Comparison of ENCODE assay signal across 1 cellular context in the genomic region with DNA sequence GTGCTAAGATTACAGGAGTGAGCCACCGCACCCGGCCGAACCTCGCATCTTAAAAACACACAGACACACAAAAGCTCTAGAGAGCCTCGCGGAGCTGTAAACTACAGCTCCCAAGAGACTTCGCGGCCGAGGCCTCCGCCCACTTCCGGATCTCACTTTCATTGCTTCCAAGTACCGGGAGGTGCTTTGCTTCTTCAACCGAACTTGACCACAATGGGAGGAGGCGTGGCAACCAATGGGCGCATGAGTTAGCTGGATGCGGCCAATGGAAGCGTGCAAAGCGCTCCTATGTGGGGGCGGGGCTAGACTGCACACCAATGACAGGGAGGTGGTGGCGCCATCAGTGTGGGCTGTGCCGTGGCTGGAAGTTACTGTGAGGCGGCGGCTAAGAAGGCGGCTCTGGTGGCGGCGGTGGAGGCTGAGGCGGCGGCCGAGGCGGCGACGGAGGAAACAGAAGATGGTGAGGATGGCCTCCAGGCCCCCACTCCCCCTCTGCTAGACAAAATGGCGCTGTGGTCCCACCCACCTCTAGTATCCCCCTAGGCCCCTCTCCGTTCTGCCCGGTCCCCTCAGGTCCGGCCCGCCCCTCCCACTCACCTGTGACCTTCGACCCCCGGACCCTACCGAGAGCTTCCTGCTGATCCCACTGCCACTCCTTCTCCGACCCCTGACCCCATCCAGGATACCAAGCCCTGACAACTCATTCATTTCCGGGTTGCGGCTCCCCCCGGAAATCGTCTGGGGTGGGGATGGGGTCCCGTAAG.
TF ChIP-seq lines count a peak whose summit lies in the region.

A gene (plus strand): TSS at position 366 of the 764 bp plus-strand sequence. CDS start 92 bp downstream, at position 458.

TF ChIP-seq in GM12878, 131 proteins besides CTCF, POLR2A, EP300 and RAD21 (continued from another document and continues in another):
- TF ChIP-seq, protein P1, sequence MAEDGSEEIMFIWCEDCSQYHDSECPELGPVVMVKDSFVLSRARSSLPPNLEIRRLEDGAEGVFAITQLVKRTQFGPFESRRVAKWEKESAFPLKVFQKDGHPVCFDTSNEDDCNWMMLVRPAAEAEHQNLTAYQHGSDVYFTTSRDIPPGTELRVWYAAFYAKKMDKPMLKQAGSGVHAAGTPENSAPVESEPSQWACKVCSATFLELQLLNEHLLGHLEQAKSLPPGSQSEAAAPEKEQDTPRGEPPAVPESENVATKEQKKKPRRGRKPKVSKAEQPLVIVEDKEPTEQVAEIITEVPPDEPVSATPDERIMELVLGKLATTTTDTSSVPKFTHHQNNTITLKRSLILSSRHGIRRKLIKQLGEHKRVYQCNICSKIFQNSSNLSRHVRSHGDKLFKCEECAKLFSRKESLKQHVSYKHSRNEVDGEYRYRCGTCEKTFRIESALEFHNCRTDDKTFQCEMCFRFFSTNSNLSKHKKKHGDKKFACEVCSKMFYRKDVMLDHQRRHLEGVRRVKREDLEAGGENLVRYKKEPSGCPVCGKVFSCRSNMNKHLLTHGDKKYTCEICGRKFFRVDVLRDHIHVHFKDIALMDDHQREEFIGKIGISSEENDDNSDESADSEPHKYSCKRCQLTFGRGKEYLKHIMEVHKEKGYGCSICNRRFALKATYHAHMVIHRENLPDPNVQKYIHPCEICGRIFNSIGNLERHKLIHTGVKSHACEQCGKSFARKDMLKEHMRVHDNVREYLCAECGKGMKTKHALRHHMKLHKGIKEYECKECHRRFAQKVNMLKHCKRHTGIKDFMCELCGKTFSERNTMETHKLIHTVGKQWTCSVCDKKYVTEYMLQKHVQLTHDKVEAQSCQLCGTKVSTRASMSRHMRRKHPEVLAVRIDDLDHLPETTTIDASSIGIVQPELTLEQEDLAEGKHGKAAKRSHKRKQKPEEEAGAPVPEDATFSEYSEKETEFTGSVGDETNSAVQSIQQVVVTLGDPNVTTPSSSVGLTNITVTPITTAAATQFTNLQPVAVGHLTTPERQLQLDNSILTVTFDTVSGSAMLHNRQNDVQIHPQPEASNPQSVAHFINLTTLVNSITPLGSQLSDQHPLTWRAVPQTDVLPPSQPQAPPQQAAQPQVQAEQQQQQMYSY (CRISPR knock-in tag; IDR thresholded peaks at IDR 0.05), result no peak
- TF ChIP-seq, protein P2, sequence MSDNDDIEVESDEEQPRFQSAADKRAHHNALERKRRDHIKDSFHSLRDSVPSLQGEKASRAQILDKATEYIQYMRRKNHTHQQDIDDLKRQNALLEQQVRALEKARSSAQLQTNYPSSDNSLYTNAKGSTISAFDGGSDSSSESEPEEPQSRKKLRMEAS (IDR thresholded peaks at IDR 0.05; ENCODE audit: low read depth, low read length), result no peak
- TF ChIP-seq CBX5 (IDR thresholded peaks at IDR 0.05; ENCODE audit: low read depth), result no peak
- no peak for TF ChIP-seq STAT3 (IDR thresholded peaks at IDR 0.05; ENCODE audit: low read depth, low read length)
- TF ChIP-seq POLR2AphosphoS5 (IDR thresholded peaks at IDR 0.05; ENCODE audit: low read length), result peak; percentile 81
- TF ChIP-seq FOXK2 (IDR thresholded peaks at IDR 0.05), result no peak
- TF ChIP-seq BMI1 (IDR thresholded peaks at IDR 0.05; ENCODE audit: borderline replicate concordance), result no peak
- peak; percentile 55; the same call in 1 of the 2 replicates for TF ChIP-seq TARDBP (IDR thresholded peaks at IDR 0.05; ENCODE audit: borderline replicate concordance)
- no peak for TF ChIP-seq TBL1XR1 (IDR thresholded peaks at IDR 0.05; ENCODE audit: low read depth, low read length)
- TF ChIP-seq, protein P3, sequence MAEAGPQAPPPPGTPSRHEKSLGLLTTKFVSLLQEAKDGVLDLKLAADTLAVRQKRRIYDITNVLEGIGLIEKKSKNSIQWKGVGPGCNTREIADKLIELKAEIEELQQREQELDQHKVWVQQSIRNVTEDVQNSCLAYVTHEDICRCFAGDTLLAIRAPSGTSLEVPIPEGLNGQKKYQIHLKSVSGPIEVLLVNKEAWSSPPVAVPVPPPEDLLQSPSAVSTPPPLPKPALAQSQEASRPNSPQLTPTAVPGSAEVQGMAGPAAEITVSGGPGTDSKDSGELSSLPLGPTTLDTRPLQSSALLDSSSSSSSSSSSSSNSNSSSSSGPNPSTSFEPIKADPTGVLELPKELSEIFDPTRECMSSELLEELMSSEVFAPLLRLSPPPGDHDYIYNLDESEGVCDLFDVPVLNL (IDR thresholded peaks at IDR 0.05; ENCODE audit: low read depth, low read length), result no peak
- peak; percentile 41 for TF ChIP-seq MYC (IDR thresholded peaks at IDR 0.05; ENCODE audit: insufficient read depth, insufficient read length, insufficient replicate concordance, low read length, severe bottlenecking)
- TF ChIP-seq, protein P4, sequence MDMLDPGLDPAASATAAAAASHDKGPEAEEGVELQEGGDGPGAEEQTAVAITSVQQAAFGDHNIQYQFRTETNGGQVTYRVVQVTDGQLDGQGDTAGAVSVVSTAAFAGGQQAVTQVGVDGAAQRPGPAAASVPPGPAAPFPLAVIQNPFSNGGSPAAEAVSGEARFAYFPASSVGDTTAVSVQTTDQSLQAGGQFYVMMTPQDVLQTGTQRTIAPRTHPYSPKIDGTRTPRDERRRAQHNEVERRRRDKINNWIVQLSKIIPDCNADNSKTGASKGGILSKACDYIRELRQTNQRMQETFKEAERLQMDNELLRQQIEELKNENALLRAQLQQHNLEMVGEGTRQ (IDR thresholded peaks at IDR 0.05; ENCODE audit: borderline replicate concordance, low read depth, low read length), result no peak
- no peak for TF ChIP-seq POLR2AphosphoS2 (IDR thresholded peaks at IDR 0.05; ENCODE audit: low read depth, low read length)
- TF ChIP-seq GATAD2B (conservative IDR thresholded peaks at IDR 0.05; ENCODE audit: low read depth), result 0 out of 2 replicates have a peak, but pooled peaks have one; percentile 60
- no peak for TF ChIP-seq LARP7 (IDR thresholded peaks at IDR 0.05)
- TF ChIP-seq, protein P5, sequence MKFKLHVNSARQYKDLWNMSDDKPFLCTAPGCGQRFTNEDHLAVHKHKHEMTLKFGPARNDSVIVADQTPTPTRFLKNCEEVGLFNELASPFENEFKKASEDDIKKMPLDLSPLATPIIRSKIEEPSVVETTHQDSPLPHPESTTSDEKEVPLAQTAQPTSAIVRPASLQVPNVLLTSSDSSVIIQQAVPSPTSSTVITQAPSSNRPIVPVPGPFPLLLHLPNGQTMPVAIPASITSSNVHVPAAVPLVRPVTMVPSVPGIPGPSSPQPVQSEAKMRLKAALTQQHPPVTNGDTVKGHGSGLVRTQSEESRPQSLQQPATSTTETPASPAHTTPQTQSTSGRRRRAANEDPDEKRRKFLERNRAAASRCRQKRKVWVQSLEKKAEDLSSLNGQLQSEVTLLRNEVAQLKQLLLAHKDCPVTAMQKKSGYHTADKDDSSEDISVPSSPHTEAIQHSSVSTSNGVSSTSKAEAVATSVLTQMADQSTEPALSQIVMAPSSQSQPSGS (IDR thresholded peaks at IDR 0.05; ENCODE audit: low read length), result no peak
- TF ChIP-seq, protein P6, sequence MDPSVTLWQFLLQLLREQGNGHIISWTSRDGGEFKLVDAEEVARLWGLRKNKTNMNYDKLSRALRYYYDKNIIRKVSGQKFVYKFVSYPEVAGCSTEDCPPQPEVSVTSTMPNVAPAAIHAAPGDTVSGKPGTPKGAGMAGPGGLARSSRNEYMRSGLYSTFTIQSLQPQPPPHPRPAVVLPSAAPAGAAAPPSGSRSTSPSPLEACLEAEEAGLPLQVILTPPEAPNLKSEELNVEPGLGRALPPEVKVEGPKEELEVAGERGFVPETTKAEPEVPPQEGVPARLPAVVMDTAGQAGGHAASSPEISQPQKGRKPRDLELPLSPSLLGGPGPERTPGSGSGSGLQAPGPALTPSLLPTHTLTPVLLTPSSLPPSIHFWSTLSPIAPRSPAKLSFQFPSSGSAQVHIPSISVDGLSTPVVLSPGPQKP (IDR thresholded peaks at IDR 0.05; ENCODE audit: low read depth, low read length), result peak; percentile 45; the same call in 1 of the 2 replicates
- TF ChIP-seq ZNF384 (IDR thresholded peaks at IDR 0.05; ENCODE audit: borderline replicate concordance, low read depth, low read length), result no peak
- TF ChIP-seq ZNF24 (IDR thresholded peaks at IDR 0.05), result no peak
- TF ChIP-seq IKZF1 (conservative IDR thresholded peaks at IDR 0.05), result peak; percentile 89
- no peak for TF ChIP-seq SUPT20H (IDR thresholded peaks at IDR 0.05; ENCODE audit: borderline replicate concordance, control insufficient read depth, low read depth, low read length)
- TF ChIP-seq HDAC2 (IDR thresholded peaks at IDR 0.05), result no peak
- TF ChIP-seq, protein P7, sequence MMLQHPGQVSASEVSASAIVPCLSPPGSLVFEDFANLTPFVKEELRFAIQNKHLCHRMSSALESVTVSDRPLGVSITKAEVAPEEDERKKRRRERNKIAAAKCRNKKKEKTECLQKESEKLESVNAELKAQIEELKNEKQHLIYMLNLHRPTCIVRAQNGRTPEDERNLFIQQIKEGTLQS (IDR thresholded peaks at IDR 0.05; ENCODE audit: borderline replicate concordance, extremely low read depth, low read depth, low read length), result no peak
- no peak for TF ChIP-seq TCF3 (IDR thresholded peaks at IDR 0.05; ENCODE audit: borderline replicate concordance, insufficient read depth, low read depth, low read length)
- peak; percentile 86 for TF ChIP-seq RUNX3 (IDR thresholded peaks at IDR 0.05; ENCODE audit: low read length)
- TF ChIP-seq MEF2B (IDR thresholded peaks at IDR 0.05; ENCODE audit: partially characterized antibody, poor library complexity, severe bottlenecking), result peak; percentile 9
- TF ChIP-seq MTA2 (IDR thresholded peaks at IDR 0.05; ENCODE audit: low read depth), result peak; percentile 67
- peak; percentile 90 for TF ChIP-seq SIX5 (IDR thresholded peaks at IDR 0.05; ENCODE audit: low read depth, low read length, severe bottlenecking)
- TF ChIP-seq, protein P8, sequence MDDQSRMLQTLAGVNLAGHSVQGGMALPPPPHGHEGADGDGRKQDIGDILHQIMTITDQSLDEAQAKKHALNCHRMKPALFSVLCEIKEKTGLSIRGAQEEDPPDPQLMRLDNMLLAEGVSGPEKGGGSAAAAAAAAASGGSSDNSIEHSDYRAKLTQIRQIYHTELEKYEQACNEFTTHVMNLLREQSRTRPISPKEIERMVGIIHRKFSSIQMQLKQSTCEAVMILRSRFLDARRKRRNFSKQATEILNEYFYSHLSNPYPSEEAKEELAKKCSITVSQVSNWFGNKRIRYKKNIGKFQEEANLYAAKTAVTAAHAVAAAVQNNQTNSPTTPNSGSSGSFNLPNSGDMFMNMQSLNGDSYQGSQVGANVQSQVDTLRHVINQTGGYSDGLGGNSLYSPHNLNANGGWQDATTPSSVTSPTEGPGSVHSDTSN (IDR thresholded peaks at IDR 0.05; ENCODE audit: insufficient replicate concordance, low read depth, low read length), result peak; percentile 72
- TF ChIP-seq MEF2A (IDR thresholded peaks at IDR 0.05; ENCODE audit: insufficient read depth, low read depth, low read length), result no peak
- TF ChIP-seq, protein P9, sequence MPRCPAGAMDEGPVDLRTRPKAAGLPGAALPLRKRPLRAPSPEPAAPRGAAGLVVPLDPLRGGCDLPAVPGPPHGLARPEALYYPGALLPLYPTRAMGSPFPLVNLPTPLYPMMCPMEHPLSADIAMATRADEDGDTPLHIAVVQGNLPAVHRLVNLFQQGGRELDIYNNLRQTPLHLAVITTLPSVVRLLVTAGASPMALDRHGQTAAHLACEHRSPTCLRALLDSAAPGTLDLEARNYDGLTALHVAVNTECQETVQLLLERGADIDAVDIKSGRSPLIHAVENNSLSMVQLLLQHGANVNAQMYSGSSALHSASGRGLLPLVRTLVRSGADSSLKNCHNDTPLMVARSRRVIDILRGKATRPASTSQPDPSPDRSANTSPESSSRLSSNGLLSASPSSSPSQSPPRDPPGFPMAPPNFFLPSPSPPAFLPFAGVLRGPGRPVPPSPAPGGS (IDR thresholded peaks at IDR 0.05; ENCODE audit: borderline replicate concordance, insufficient read depth, low read depth, low read length, poor library complexity, severe bottlenecking), result no peak
- TF ChIP-seq, protein P10, sequence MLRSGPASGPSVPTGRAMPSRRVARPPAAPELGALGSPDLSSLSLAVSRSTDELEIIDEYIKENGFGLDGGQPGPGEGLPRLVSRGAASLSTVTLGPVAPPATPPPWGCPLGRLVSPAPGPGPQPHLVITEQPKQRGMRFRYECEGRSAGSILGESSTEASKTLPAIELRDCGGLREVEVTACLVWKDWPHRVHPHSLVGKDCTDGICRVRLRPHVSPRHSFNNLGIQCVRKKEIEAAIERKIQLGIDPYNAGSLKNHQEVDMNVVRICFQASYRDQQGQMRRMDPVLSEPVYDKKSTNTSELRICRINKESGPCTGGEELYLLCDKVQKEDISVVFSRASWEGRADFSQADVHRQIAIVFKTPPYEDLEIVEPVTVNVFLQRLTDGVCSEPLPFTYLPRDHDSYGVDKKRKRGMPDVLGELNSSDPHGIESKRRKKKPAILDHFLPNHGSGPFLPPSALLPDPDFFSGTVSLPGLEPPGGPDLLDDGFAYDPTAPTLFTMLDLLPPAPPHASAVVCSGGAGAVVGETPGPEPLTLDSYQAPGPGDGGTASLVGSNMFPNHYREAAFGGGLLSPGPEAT (IDR thresholded peaks at IDR 0.05; ENCODE audit: low read depth), result peak; percentile 72
- no peak for TF ChIP-seq ZZZ3 (IDR thresholded peaks at IDR 0.05; ENCODE audit: control insufficient read depth, insufficient read length, low read depth)
- TF ChIP-seq CHD4 (IDR thresholded peaks at IDR 0.05), result no peak
- no peak for TF ChIP-seq SREBF1 (IDR thresholded peaks at IDR 0.05; ENCODE audit: low read length)
- TF ChIP-seq ZNF274 (IDR thresholded peaks at IDR 0.05; ENCODE audit: insufficient read depth, insufficient read length), result no peak
- peak; percentile 82 for TF ChIP-seq CREM (IDR thresholded peaks at IDR 0.05; ENCODE audit: low read depth)
- TF ChIP-seq, protein P11, sequence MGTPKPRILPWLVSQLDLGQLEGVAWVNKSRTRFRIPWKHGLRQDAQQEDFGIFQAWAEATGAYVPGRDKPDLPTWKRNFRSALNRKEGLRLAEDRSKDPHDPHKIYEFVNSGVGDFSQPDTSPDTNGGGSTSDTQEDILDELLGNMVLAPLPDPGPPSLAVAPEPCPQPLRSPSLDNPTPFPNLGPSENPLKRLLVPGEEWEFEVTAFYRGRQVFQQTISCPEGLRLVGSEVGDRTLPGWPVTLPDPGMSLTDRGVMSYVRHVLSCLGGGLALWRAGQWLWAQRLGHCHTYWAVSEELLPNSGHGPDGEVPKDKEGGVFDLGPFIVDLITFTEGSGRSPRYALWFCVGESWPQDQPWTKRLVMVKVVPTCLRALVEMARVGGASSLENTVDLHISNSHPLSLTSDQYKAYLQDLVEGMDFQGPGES (IDR thresholded peaks at IDR 0.05), result peak; percentile 96
- TF ChIP-seq SP1 (IDR thresholded peaks at IDR 0.05; ENCODE audit: low read depth, low read length), result peak; percentile 100
- no peak for TF ChIP-seq SRF (IDR thresholded peaks at IDR 0.05; ENCODE audit: low read depth in 2 of 2, low read length in 2 of 2)
- TF ChIP-seq NR2F1 (conservative IDR thresholded peaks at IDR 0.05), result peak; percentile 96
